In genomic region chr20:40668449-40669228, GRCh38 we compare ENCODE assay signal across 23 cellular contexts. TPM values are rescaled to one million over a fixed set of nuclear protein-coding genes. Genes with fewer than 3 reads are reported as not detected.
DNase-seq lines count a peak whose midpoint lies in the region; ATAC-seq, FAIRE-seq and TF ChIP-seq lines count a peak whose summit lies in the region.
"Had no signal": no experiment of that assay in that cellular context is flagged by ENCODE, and none has a peak within 500 bp of the region (broad histone marks: within the 10 kb centered on the region; RNA-seq: fewer than 3 reads in every experiment).

No MANE protein-coding gene starts in this region.

- no peaks in the 10 kb centered on the region for H3K9me3 ChIP-seq in Peyer's patch
- H3K9me3 ChIP-seq: gastroesophageal sphincter, testis had no signal

- DNase-seq in EH (ENCODE audit: low read depth), result peak; percentile 31
- peak in 2 of 3 donors; percentile 69 to 73 for DNase-seq in Peyer's patch
- DNase-seq in bronchial epithelial cell (ENCODE audit: low read depth), result peak; percentile 66
- peak; percentile 83 for DNase-seq in mucosa of gallbladder (ENCODE audit: low spot score)
- DNase-seq in NOMO-1 treated with DMSO at 0.1 percent for 48 hours (lab: John Stamatoyannopoulos, UW; ENCODE audit: unreplicated experiment), result no peak
- no peak for DNase-seq in NCI-H2171 (lab: John Stamatoyannopoulos, UW)
- DNase-seq: activated CD4-positive, alpha-beta T cell treated with anti-CD3 and anti-CD28 coated beads, Interleukin-2, amount 10 ng/mL, durations not matched to agents 7 days and 5 days; activated naive CD4-positive, alpha-beta T cell treated with anti-CD3 and anti-CD28 coated beads for 36 hours; activated T-cell treated with anti-CD3 and anti-CD28 coated beads for 4 hours; AML-193; aorta; naive thymus-derived CD8-positive, alpha-beta T cell; NCI-H1694; NCI-H446; testis had no signal

- H3K4me3 ChIP-seq in Peyer's patch (no peak overlapping the region), bronchial epithelial cell (ENCODE audit: low read depth, low read length) (no peak overlapping the region)
- H3K4me3 ChIP-seq: coronary artery, gastroesophageal sphincter, GM23338, SK-N-MC, skin epidermis, testis had no signal

- no peak for ATAC-seq in HG02870 (IDR thresholded peaks at IDR 0.05; ENCODE audit: unreplicated experiment)
- ATAC-seq in HG02973 (IDR thresholded peaks at IDR 0.05; ENCODE audit: unreplicated experiment), result no peak
- ATAC-seq: gastroesophageal sphincter; GM23338; naive thymus-derived CD8-positive, alpha-beta T cell had no signal

- H3K27me3 ChIP-seq in Peyer's patch, result no peaks in the 10 kb centered on the region
- H3K27me3 ChIP-seq in bronchial epithelial cell (ENCODE audit: control insufficient read depth, insufficient read depth, low read length), result no peaks in the 10 kb centered on the region
- H3K27me3 ChIP-seq: testis had no signal

- no peaks in the 10 kb centered on the region for H3K4me1 ChIP-seq in Peyer's patch
- H3K4me1 ChIP-seq: gastroesophageal sphincter, testis had no signal

- H3K36me3 ChIP-seq in Peyer's patch (no peaks in the 10 kb centered on the region), bronchial epithelial cell (ENCODE audit: control insufficient read depth, insufficient read depth, low read length) (no peaks in the 10 kb centered on the region)
- H3K36me3 ChIP-seq: gastroesophageal sphincter had no signal

- TF ChIP-seq POLR2A in Peyer's patch (IDR thresholded peaks at IDR 0.05), result no peak

- no peak overlapping the region for H3K27ac ChIP-seq in Peyer's patch
- H3K27ac ChIP-seq: coronary artery, epithelial cell of prostate, gastroesophageal sphincter, SK-N-MC, skin epidermis, testis had no signal

- no peak for FAIRE-seq in bronchial epithelial cell (lab: Jason Lieb, UNC)

- no peak for TF ChIP-seq CTCF in Peyer's patch (IDR thresholded peaks at IDR 0.05)
- TF ChIP-seq CTCF in bronchial epithelial cell (IDR thresholded peaks at IDR 0.05; ENCODE audit: insufficient read depth, low read length, severe bottlenecking), result no peak

RNA-seq across cellular contexts. Expression of gene MAFB, which starts 20.4 kb away (rescaled TPM):
- total RNA-seq in Peyer's patch (10 to 100 TPM in 3 of 4 donors, 1 to 10 TPM in 1; 4.6 to 21.5 (median 16.9) TPM), bronchial epithelial cell (1.3 and 3.6 TPM in 2 replicates), mucosa of gallbladder (22.5 TPM)
- total RNA-seq: activated CD4-positive, alpha-beta T cell treated with anti-CD3 and anti-CD28 coated beads, Interleukin-2, amount 10 ng/mL, durations not matched to agents 7 days and 5 days; activated naive CD4-positive, alpha-beta T cell treated with anti-CD3 and anti-CD28 coated beads for 36 hours had no signal

Comparison
In these comparisons a context has a peak if more than half of its experiments do, and no peak if none do; other contexts are left out.
1. DNase-seq: peak in EH (single experiment), Peyer's patch (2 of 3), bronchial epithelial cell (single experiment) and mucosa of gallbladder (single experiment); none in NOMO-1 treated with DMSO at 0.1 percent for 48 hours (single experiment) and NCI-H2171 (single experiment).